In the genomic region with DNA sequence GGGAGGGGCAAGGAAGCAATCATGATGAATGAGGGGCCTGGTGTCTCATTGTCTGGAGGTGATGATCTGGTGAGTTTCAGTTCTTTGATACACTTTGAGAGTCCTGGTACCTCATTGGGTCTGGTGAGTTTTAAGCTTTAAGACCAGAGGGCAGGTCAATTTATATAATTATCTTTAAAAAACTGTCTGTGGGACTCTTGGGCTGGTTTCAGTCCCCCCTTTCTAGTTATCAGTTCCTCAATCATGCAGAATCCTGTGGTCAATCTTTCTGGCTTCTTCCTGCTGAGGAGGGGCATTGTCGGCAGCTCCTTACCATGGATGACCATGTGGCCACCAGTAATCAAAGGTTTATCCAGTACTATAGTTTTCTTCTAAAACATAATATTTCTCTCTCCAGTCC, we compare ENCODE assay signal across 8 cellular contexts.
"Had no signal": no experiment of that assay in that cellular context is flagged by ENCODE, and none has a peak within 500 bp of the region (broad histone marks: within the 10 kb centered on the region; RNA-seq: fewer than 3 reads in every experiment).

No MANE protein-coding gene starts in this region.

- ATAC-seq: GM23338 had no signal

- H3K27ac Mint-ChIP-seq: GM23338, H9, IgD-negative memory B cell had no signal

- H3K4me3 Mint-ChIP-seq: GM23338, H9, IgD-negative memory B cell had no signal

- H3K36me3 Mint-ChIP-seq: IgD-negative memory B cell had no signal

- H2AFZ ChIP-seq: GM23338 had no signal

- H3K27me3 Mint-ChIP-seq: IgD-negative memory B cell had no signal

- H3K4me2 ChIP-seq: GM23338 had no signal

- DNase-seq: H9, HCEC 1CT, KBM-7 had no signal

- FAIRE-seq: H1, H54, HTR-8/SVneo had no signal

- H3K4me3 ChIP-seq: GM23338 had no signal

- H3K4me1 Mint-ChIP-seq: GM23338, H9, IgD-negative memory B cell had no signal
